Comparison of ENCODE assay signal across 21 cellular contexts in the genomic region with DNA sequence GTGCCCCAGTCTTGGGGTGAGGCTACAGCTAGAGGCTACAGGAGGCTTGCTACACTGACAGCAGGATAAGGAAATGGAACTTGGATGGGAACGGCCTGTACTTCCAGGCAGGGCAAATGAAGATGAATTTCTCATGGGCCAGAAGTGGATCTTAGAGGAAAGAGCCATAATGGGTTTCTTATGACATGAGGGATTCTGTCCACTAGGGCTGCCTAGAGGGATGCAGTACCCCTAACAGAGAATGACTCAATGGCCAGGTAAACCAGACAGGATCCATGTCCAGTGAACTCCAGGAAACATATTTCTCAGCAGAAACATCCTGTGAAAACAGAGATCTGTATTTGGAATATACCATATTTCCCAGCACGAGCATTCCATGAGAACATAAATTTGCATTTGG.
"Had no signal": no experiment of that assay in that cellular context is flagged by ENCODE, and none has a peak within 500 bp of the region (broad histone marks: within the 10 kb centered on the region; RNA-seq: fewer than 3 reads in every experiment).

No MANE protein-coding gene starts in this region.

- H3K27ac Mint-ChIP-seq: memory B cell; naive B cell; nephron progenitor cell; stimulated activated memory B cell treated with anti-CD40 and anti-IgM and Interleukin-4, amounts not matched to agents 10 μg/mL and 1 μg/mL and 100 μg/mL, for 72 hours; stimulated activated naive CD8-positive, alpha-beta T cell treated with anti-CD3 and anti-CD28 coated beads, Interleukin-15, Interleukin-2, amounts not matched to agents 100 ng/mL and 50 ng/mL, for 24 hours had no signal

- H3K36me3 ChIP-seq: esophagus muscularis mucosa, left ventricle myocardium inferior, lower lobe of right lung, tibial nerve, upper lobe of right lung, vagina had no signal

- H3K4me2 ChIP-seq: smooth muscle cell had no signal

- H3K9me3 ChIP-seq: esophagus muscularis mucosa, left ventricle myocardium inferior, lower lobe of right lung, testis, tibial nerve, upper lobe of right lung, vagina had no signal

- H3K4me3 Mint-ChIP-seq: memory B cell; naive B cell; nephron progenitor cell; stimulated activated memory B cell treated with anti-CD40 and anti-IgM and Interleukin-4, amounts not matched to agents 10 μg/mL and 1 μg/mL and 100 μg/mL, for 72 hours; stimulated activated naive CD8-positive, alpha-beta T cell treated with anti-CD3 and anti-CD28 coated beads, Interleukin-15, Interleukin-2, amounts not matched to agents 100 ng/mL and 50 ng/mL, for 24 hours had no signal

- H3K4me3 ChIP-seq: esophagus muscularis mucosa, left ventricle myocardium inferior, lower lobe of right lung, smooth muscle cell, testis, tibial nerve, upper lobe of right lung, vagina had no signal

- H3K4me1 ChIP-seq: esophagus muscularis mucosa, left ventricle myocardium inferior, lower lobe of right lung, testis, tibial nerve, upper lobe of right lung, vagina had no signal

- H3K27ac ChIP-seq: epithelial cell of prostate, esophagus muscularis mucosa, left ventricle myocardium inferior, lower lobe of right lung, testis, tibial nerve, upper lobe of right lung, vagina had no signal

- DNase-seq: effector memory CD4-positive, alpha-beta T cell; foreskin fibroblast; kidney; left cardiac atrium; left ventricle myocardium inferior; lower lobe of right lung; midbrain; naive B cell; nephron progenitor cell; right cardiac atrium; stimulated activated CD4-positive, alpha-beta T cell treated with anti-CD3 and anti-CD28 coated beads, Interleukin-4, amount 100 ng/mL, for 24 hours; testis; upper lobe of right lung had no signal

- H3K27me3 ChIP-seq: esophagus muscularis mucosa, testis, tibial nerve, upper lobe of right lung, vagina had no signal

- H3K4me1 Mint-ChIP-seq: memory B cell; stimulated activated memory B cell treated with anti-CD40 and anti-IgM and Interleukin-4, amounts not matched to agents 10 μg/mL and 1 μg/mL and 100 μg/mL, for 72 hours had no signal

- ATAC-seq: left cardiac atrium; lower lobe of right lung; right cardiac atrium; stimulated activated memory B cell treated with anti-CD40 and anti-IgM and Interleukin-4, amounts not matched to agents 10 μg/mL and 1 μg/mL and 100 μg/mL, for 72 hours; upper lobe of right lung had no signal

- H3K27me3 Mint-ChIP-seq: memory B cell; naive B cell; stimulated activated memory B cell treated with anti-CD40 and anti-IgM and Interleukin-4, amounts not matched to agents 10 μg/mL and 1 μg/mL and 100 μg/mL, for 72 hours; stimulated activated naive CD8-positive, alpha-beta T cell treated with anti-CD3 and anti-CD28 coated beads, Interleukin-15, Interleukin-2, amounts not matched to agents 100 ng/mL and 50 ng/mL, for 24 hours had no signal
